21 cellular contexts compared by ENCODE assay signal in genomic region chr1:154147510-154147909, GRCh38. TPM values are rescaled to one million over a fixed set of nuclear protein-coding genes. Genes with fewer than 3 reads are reported as not detected.
"Had no signal": no experiment of that assay in that cellular context is flagged by ENCODE, and none has a peak within 500 bp of the region (broad histone marks: within the 10 kb centered on the region; RNA-seq: fewer than 3 reads in every experiment).

No MANE protein-coding gene starts in this region.

RNA-seq across cellular contexts. Expression of gene NUP210L, which starts 7.4 kb away (rescaled TPM):
- total RNA-seq: activated T-helper 1 cell treated with anti-CD3 and anti-CD28 coated beads, Interleukin-12 subunit alpha, Interleukin-12 subunit beta, Interleukin-2, Interleukin-4 antibody, amounts not matched to agents 30 ng/mL and 10 ng/mL and 1 ng/mL, durations not matched to agents 14 hours and 24 hours and 36 hours; ascending aorta; astrocyte; body of pancreas; cardiac muscle cell; cerebellum; chondrocyte had no signal
- polyA plus RNA-seq: cardiac muscle cell had no signal

RNA-seq across cellular contexts. Expression of gene CFAP141, which starts 58.6 kb away (rescaled TPM):
- total RNA-seq: activated naive CD4-positive, alpha-beta T cell treated with anti-CD3 and anti-CD28 coated beads for 36 hours; activated naive CD4-positive, alpha-beta T cell treated with anti-CD3 and anti-CD28 coated beads, Interleukin-2, amount 50 U/mL, for 72 hours; activated naive CD8-positive, alpha-beta T cell treated with anti-CD3 and anti-CD28 coated beads for 36 hours; activated naive CD8-positive, alpha-beta T cell treated with anti-CD3 and anti-CD28 coated beads, Interleukin-2, amount 10 ng/mL, durations not matched to agents 7 days and 5 days; activated T-cell treated with anti-CD3 and anti-CD28 coated beads, Interleukin-2, amount 50 U/mL, for 4 hours; activated T-cell treated with anti-CD3 and anti-CD28 coated beads, Interleukin-2, amount 50 U/mL, for 72 hours; activated T-helper 1 cell treated with anti-CD3 and anti-CD28 coated beads, Interleukin-12 subunit alpha, Interleukin-12 subunit beta, Interleukin-2, Interleukin-4 antibody, amounts not matched to agents 30 ng/mL and 10 ng/mL and 1 ng/mL, durations not matched to agents 14 hours and 24 hours and 36 hours; activated T-helper 17 cell treated with anti-CD3 and anti-CD28 coated beads, Interleukin-2, amount 50 U/mL, for 72 hours; activated T-helper 2 cell treated with anti-CD3 and anti-CD28 coated beads, Interferon-gamma antibody, Interleukin-2, Interleukin-4, amounts not matched to agents 10 μg/mL and 5 μg/mL and 100 μg/mL, durations not matched to agents 14 hours and 24 hours and 36 hours; adrenal gland; aorta; ascending aorta; astrocyte; body of pancreas; breast epithelium; bronchial epithelial cell; cardiac muscle cell; cardiac septum; cerebellum; chondrocyte had no signal
- polyA plus RNA-seq: adipose tissue, aorta, cardiac muscle cell had no signal
